In genomic region chr3:184320099-184320445, GRCh38 we compare ENCODE assay signal across 7 cellular contexts. TPM values are rescaled to one million over a fixed set of nuclear protein-coding genes. Genes with fewer than 3 reads are reported as not detected.
DNase-seq lines count a peak whose midpoint lies in the region; ATAC-seq, FAIRE-seq and TF ChIP-seq lines count a peak whose summit lies in the region.
"Had no signal": no experiment of that assay in that cellular context is flagged by ENCODE, and none has a peak within 500 bp of the region (broad histone marks: within the 10 kb centered on the region; RNA-seq: fewer than 3 reads in every experiment).

No MANE protein-coding gene starts in this region.

- TF ChIP-seq EP300 in A549 (IDR thresholded peaks at IDR 0.05): no peak

- peak; percentile 88 to 95 for DNase-seq in A549 (ENCODE audit: low read depth in 1 of 2, low spot score in 1 of 2)
- DNase-seq in NB4 (ENCODE audit: low read depth): peak; percentile 44
- DNase-seq in activated naive CD4-positive, alpha-beta T cell treated with anti-CD3 and anti-CD28 coated beads, Interleukin-2, amount 50 U/mL, for 72 hours (ENCODE audit: low spot score in 2 of 2): peak in 1 of 2 donors; percentile 39
- peak; percentile 97 for DNase-seq in ureter (ENCODE audit: low spot score)

- ATAC-seq in A549: peak; percentile 90
- peak; percentile 48 to 59 for ATAC-seq in activated naive CD4-positive, alpha-beta T cell treated with anti-CD3 and anti-CD28 coated beads, Interleukin-2, amount 50 U/mL, for 72 hours
- ATAC-seq in HG03439 (IDR thresholded peaks at IDR 0.05; ENCODE audit: unreplicated experiment): no peak

- H3K27ac ChIP-seq in A549 (peak overlapping the region; percentile 85 to 88), layer of hippocampus (ENCODE audit: low read depth, low read length) (peak overlapping the region; percentile 76)

- H3K27me3 ChIP-seq in layer of hippocampus (ENCODE audit: control insufficient read depth, insufficient read depth, low read length): no peaks in the 10 kb centered on the region

- peak overlapping the region; percentile 19 to 57 for H3K27ac Mint-ChIP-seq in activated naive CD4-positive, alpha-beta T cell treated with anti-CD3 and anti-CD28 coated beads, Interleukin-2, amount 50 U/mL, for 72 hours

- no peak for TF ChIP-seq POLR2A in A549 (IDR thresholded peaks at IDR 0.05; ENCODE audit: low read length)
- TF ChIP-seq POLR2A in NB4 (IDR thresholded peaks at IDR 0.05; ENCODE audit: extremely low read depth, insufficient read length): no peak

- H3K4me3 ChIP-seq in A549 (peak overlapping the region; percentile 32), NB4 (ENCODE audit: low read depth, low read length) (no peak overlapping the region)

- H3K9me3 Mint-ChIP-seq in activated naive CD4-positive, alpha-beta T cell treated with anti-CD3 and anti-CD28 coated beads, Interleukin-2, amount 50 U/mL, for 72 hours: no peaks in the 10 kb centered on the region

- H3K9me3 ChIP-seq in A549: no peaks in the 10 kb centered on the region

- CTCF ChIA-PET in A549 (lab: Yijun Ruan, JAX): interaction anchor here (0.8 to 1.7 kb wide), 4 partner anchors 8 to 34 kb away, joined by 3 to 9 read pairs (median 4); no protein-coding TSS in a partner anchor

- no peak for FAIRE-seq in A549 (lab: Jason Lieb, UNC)
- FAIRE-seq: G401.6 had no signal

- no peak for TF ChIP-seq CTCF in A549 (IDR thresholded peaks at IDR 0.05)
- no peak for TF ChIP-seq CTCF in NB4 (IDR thresholded peaks at IDR 0.05; ENCODE audit: low read depth, low read length)

- no peak for TF ChIP-seq RAD21 in A549 (conservative IDR thresholded peaks at IDR 0.05 in 1 of 2, IDR thresholded peaks at IDR 0.05 in 1 of 2)

- H3K4me2 ChIP-seq in A549: peak overlapping the region; percentile 97

- WGBS in A549 (ENCODE audit: missing lambda C conversion rate): no CpG with 5 or more reads among the region's 4 CpGs

- H3K4me1 ChIP-seq in A549: peaks cover 51% of the 10 kb centered on the region

- H3K36me3 Mint-ChIP-seq in activated naive CD4-positive, alpha-beta T cell treated with anti-CD3 and anti-CD28 coated beads, Interleukin-2, amount 50 U/mL, for 72 hours: peaks cover 46 to 68% of the 10 kb centered on the region in 2 donors

- POLR2A ChIA-PET in A549 (lab: Yijun Ruan, JAX): interaction anchor here (1.1 kb wide), 1 partner anchor 129 kb away, joined by 4 read pairs; no protein-coding TSS in a partner anchor

TF ChIP-seq in A549, 52 proteins besides CTCF, POLR2A, EP300 and RAD21 (continues in another document):
- no peak for TF ChIP-seq BCL3 (IDR thresholded peaks at IDR 0.05)
- no peak for TF ChIP-seq HDAC2 (IDR thresholded peaks at IDR 0.05)
- no peak for TF ChIP-seq BHLHE40 (IDR thresholded peaks at IDR 0.05; ENCODE audit: low read depth, low read length)
- TF ChIP-seq FOSL2 (IDR thresholded peaks at IDR 0.05): no peak
- peak; percentile 68 for TF ChIP-seq FOSL2 (CRISPR knock-in tag; IDR thresholded peaks at IDR 0.05)
- TF ChIP-seq, protein P1, sequence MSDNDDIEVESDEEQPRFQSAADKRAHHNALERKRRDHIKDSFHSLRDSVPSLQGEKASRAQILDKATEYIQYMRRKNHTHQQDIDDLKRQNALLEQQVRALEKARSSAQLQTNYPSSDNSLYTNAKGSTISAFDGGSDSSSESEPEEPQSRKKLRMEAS (IDR thresholded peaks at IDR 0.05): 0 out of 2 replicates have a peak, but pooled peaks have one; percentile 31
- no peak for TF ChIP-seq PHF8 (IDR thresholded peaks at IDR 0.05; ENCODE audit: borderline replicate concordance, low read depth)
- no peak for TF ChIP-seq KDM5A (IDR thresholded peaks at IDR 0.05)
- no peak for TF ChIP-seq HOXA7 (CRISPR knock-in tag; IDR thresholded peaks at IDR 0.05)
- no peak for TF ChIP-seq ESRRA (IDR thresholded peaks at IDR 0.05; ENCODE audit: borderline replicate concordance, low read length)
- no peak for TF ChIP-seq FOSB (CRISPR knock-in tag; IDR thresholded peaks at IDR 0.05)
- TF ChIP-seq USF2 (IDR thresholded peaks at IDR 0.05): no peak
- peak; percentile 7 for TF ChIP-seq MAFK (IDR thresholded peaks at IDR 0.05; ENCODE audit: partially characterized antibody)
- TF ChIP-seq NFE2L2 (conservative IDR thresholded peaks at IDR 0.05; ENCODE audit: low read length): no peak
- no peak for TF ChIP-seq CBX2 (IDR thresholded peaks at IDR 0.05; ENCODE audit: borderline replicate concordance, low read depth)
- TF ChIP-seq, protein P2, sequence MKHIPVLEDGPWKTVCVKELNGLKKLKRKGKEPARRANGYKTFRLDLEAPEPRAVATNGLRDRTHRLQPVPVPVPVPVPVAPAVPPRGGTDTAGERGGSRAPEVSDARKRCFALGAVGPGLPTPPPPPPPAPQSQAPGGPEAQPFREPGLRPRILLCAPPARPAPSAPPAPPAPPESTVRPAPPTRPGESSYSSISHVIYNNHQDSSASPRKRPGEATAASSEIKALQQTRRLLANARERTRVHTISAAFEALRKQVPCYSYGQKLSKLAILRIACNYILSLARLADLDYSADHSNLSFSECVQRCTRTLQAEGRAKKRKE (CRISPR knock-in tag; IDR thresholded peaks at IDR 0.05; ENCODE audit: low read depth): no peak
- no peak for TF ChIP-seq CBX8 (IDR thresholded peaks at IDR 0.05)

RNA-seq across cellular contexts. Expression of gene EIF4G1, which starts 5.7 kb away (rescaled TPM):
- polyA plus RNA-seq in A549 (2011; rRNA removed) (152 and 185 TPM in 2 replicates), A549 (2017; fragmentation: RNase III; extraction: RNeasy Plus Mini Kit Qiagen cat#74134 plus additional on column Dnase treatment) (248 to 261 TPM (median 254 TPM) in 3 replicates)
- polyA plus RNA-seq in A549 (2012; cell fraction: cytosol; rRNA removed): 187 and 200 TPM in 2 replicates
- polyA plus RNA-seq in A549 (2012; cell fraction: nucleus; rRNA removed): 476 and 597 TPM in 2 replicates
- 216 and 231 TPM in 2 replicates for polyA minus RNA-seq in A549 (2011; rRNA and poly(A)+ RNA removed)
- 100 to 1,000 TPM; 256 to 376 TPM for total RNA-seq in activated naive CD4-positive, alpha-beta T cell treated with anti-CD3 and anti-CD28 coated beads, Interleukin-2, amount 50 U/mL, for 72 hours
- total RNA-seq in ureter: 351 TPM

RNA-seq across cellular contexts. Expression of gene FAM131A, which starts 17.3 kb away (rescaled TPM):
- polyA plus RNA-seq in A549 (2011; rRNA removed) (5.2 and 5.7 TPM in 2 replicates), A549 (2017; fragmentation: RNase III; extraction: RNeasy Plus Mini Kit Qiagen cat#74134 plus additional on column Dnase treatment) (5.4 to 6.1 TPM (median 6.0 TPM) in 3 replicates)
- 10.1 and 10.2 TPM in 2 replicates for polyA plus RNA-seq in A549 (2012; cell fraction: cytosol; rRNA removed)
- 11.2 and 16.5 TPM in 2 replicates for polyA plus RNA-seq in A549 (2012; cell fraction: nucleus; rRNA removed)
- polyA minus RNA-seq in A549 (2011; rRNA and poly(A)+ RNA removed): 6.0 and 7.8 TPM in 2 replicates
- 1 to 10 TPM; 4.1 to 6.8 TPM for total RNA-seq in activated naive CD4-positive, alpha-beta T cell treated with anti-CD3 and anti-CD28 coated beads, Interleukin-2, amount 50 U/mL, for 72 hours
- 13.5 TPM for total RNA-seq in ureter

RNA-seq across cellular contexts. Expression of gene PSMD2, which starts 21.0 kb away (rescaled TPM):
- 267 and 304 TPM in 2 replicates for polyA plus RNA-seq in A549 (2011; rRNA removed)
- polyA plus RNA-seq in A549 (2012; cell fraction: cytosol; rRNA removed): 255 and 344 TPM in 2 replicates
- 344 and 368 TPM in 2 replicates for polyA plus RNA-seq in A549 (2012; cell fraction: nucleus; rRNA removed)
- 503 to 541 TPM (median 522 TPM) in 3 replicates for polyA plus RNA-seq in A549 (2017; fragmentation: RNase III; extraction: RNeasy Plus Mini Kit Qiagen cat#74134 plus additional on column Dnase treatment)
- 594 and 615 TPM in 2 replicates for polyA minus RNA-seq in A549 (2011; rRNA and poly(A)+ RNA removed)
- total RNA-seq in activated naive CD4-positive, alpha-beta T cell treated with anti-CD3 and anti-CD28 coated beads, Interleukin-2, amount 50 U/mL, for 72 hours: 100 to 1,000 TPM; 241 to 252 TPM
- 136 TPM for total RNA-seq in ureter

RNA-seq across cellular contexts. Expression of gene CLCN2, which starts 41.3 kb away (rescaled TPM):
- polyA plus RNA-seq in A549 (2011; rRNA removed) (2.2 and 2.7 TPM in 2 replicates), A549 (2017; fragmentation: RNase III; extraction: RNeasy Plus Mini Kit Qiagen cat#74134 plus additional on column Dnase treatment) (4.4 to 5.4 TPM (median 4.9 TPM) in 3 replicates)
- polyA plus RNA-seq in A549 (2012; cell fraction: cytosol; rRNA removed): 6.2 and 7.9 TPM in 2 replicates
- 28.7 and 33.9 TPM in 2 replicates for polyA plus RNA-seq in A549 (2012; cell fraction: nucleus; rRNA removed)
- polyA minus RNA-seq in A549 (2011; rRNA and poly(A)+ RNA removed): 6.0 and 9.3 TPM in 2 replicates
- total RNA-seq in activated naive CD4-positive, alpha-beta T cell treated with anti-CD3 and anti-CD28 coated beads, Interleukin-2, amount 50 U/mL, for 72 hours: 10 to 100 TPM in 1 of 2 donors, 1 to 10 TPM in 1; 6.5 to 13.9 TPM
- total RNA-seq in ureter: 11.7 TPM

RNA-seq across cellular contexts. Expression of gene POLR2H, which starts 41.4 kb away (rescaled TPM):
- polyA plus RNA-seq in A549 (2011; rRNA removed): 112 and 127 TPM in 2 replicates
- polyA plus RNA-seq in A549 (2012; cell fraction: cytosol; rRNA removed): 105 and 149 TPM in 2 replicates
- polyA plus RNA-seq in A549 (2012; cell fraction: nucleus; rRNA removed): 99.6 and 204 TPM in 2 replicates
- 98.9 to 104 TPM (median 103 TPM) in 3 replicates for polyA plus RNA-seq in A549 (2017; fragmentation: RNase III; extraction: RNeasy Plus Mini Kit Qiagen cat#74134 plus additional on column Dnase treatment)
- 46.1 and 47.9 TPM in 2 replicates for polyA minus RNA-seq in A549 (2011; rRNA and poly(A)+ RNA removed)
- 100 to 1,000 TPM; 112 to 177 TPM for total RNA-seq in activated naive CD4-positive, alpha-beta T cell treated with anti-CD3 and anti-CD28 coated beads, Interleukin-2, amount 50 U/mL, for 72 hours
- total RNA-seq in ureter: 79.6 TPM
